8 cellular contexts compared by ENCODE assay signal in the genomic region with DNA sequence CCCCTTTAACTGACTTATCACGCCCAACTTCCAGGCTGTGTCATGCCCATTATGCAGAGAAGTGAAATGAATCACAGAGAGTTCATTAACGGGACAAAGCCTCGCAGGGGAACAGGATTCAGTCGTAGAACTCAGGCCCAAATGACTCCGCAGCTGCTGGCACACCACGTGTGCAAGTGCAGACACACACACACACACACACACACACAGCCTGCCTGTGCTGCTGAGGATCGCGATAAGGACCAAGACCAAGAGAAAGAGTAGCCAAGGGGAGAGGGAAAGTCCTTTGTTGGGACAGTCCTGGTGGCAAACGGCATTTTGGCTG.
DNase-seq lines count a peak whose midpoint lies in the region; ATAC-seq and TF ChIP-seq lines count a peak whose summit lies in the region.

No MANE protein-coding gene starts in this region.

- H3K4ac ChIP-seq in neuronal stem cell (ENCODE audit: low read length): no peak overlapping the region

- peaks cover 29% of the 10 kb centered on the region for H3K4me1 ChIP-seq in CD8-positive, alpha-beta memory T cell (ENCODE audit: insufficient read depth, low read length)
- peaks cover 22 to 36% of the 10 kb centered on the region in 2 donors for H3K4me1 ChIP-seq in neuronal stem cell (ENCODE audit: control insufficient read depth in 2 of 2, insufficient read depth in 1 of 2, low read depth in 1 of 2, low read length in 2 of 2)

- H3K9me3 Mint-ChIP-seq in CD8-positive, alpha-beta memory T cell: no peaks in the 10 kb centered on the region

- H4K8ac ChIP-seq in neuronal stem cell (ENCODE audit: low read depth, low read length): no peak overlapping the region

- peak overlapping the region; percentile 85 for H2AFZ ChIP-seq in neuronal stem cell (ENCODE audit: low read length)

- peak overlapping the region; percentile 73 to 100 (median 98) for H3K27ac Mint-ChIP-seq in CD8-positive, alpha-beta memory T cell

- peak overlapping the region; percentile 18 for H2BK15ac ChIP-seq in neuronal stem cell (ENCODE audit: low read length)

- no peaks in the 10 kb centered on the region for H3K9me3 ChIP-seq in CD8-positive, alpha-beta memory T cell (ENCODE audit: low read length)
- peaks cover 0 to 5% of the 10 kb centered on the region in 2 donors for H3K9me3 ChIP-seq in neuronal stem cell (replicated peaks in 1 of 2; ENCODE audit: control insufficient read depth in 2 of 2, insufficient read depth in 1 of 2, low read depth in 1 of 2, low read length in 2 of 2)

- peak overlapping the region; percentile 67 for H3K27ac ChIP-seq in CD8-positive, alpha-beta memory T cell (ENCODE audit: low read depth, low read length)
- no peak overlapping the region for H3K27ac ChIP-seq in neuronal stem cell (replicated peaks; ENCODE audit: low read length)

- no peak overlapping the region for H2BK120ac ChIP-seq in neuronal stem cell (ENCODE audit: low read depth, low read length)

- DNase-seq in CD8-positive, alpha-beta memory T cell: peak in 3 of 5 donors; percentile 10 to 61 (median 19)
- DNase-seq in HT1080 (ENCODE audit: low read depth): peak; percentile 93
- DNase-seq in activated CD4-positive, alpha-beta T cell treated with anti-CD3 and anti-CD28 coated beads, Interleukin-2, amount 50 U/mL, for 1 hour: peak; percentile 47
- peak; percentile 42 to 64 for DNase-seq in erythroblast (lab: John Stamatoyannopoulos, UW)
- no peak for DNase-seq in neuronal stem cell (ENCODE audit: low spot score)
- DNase-seq in putamen (ENCODE audit: low spot score): no peak
- no peak for DNase-seq in NCI-H1105 treated with DMSO at 0.1 percent for 48 hours (lab: John Stamatoyannopoulos, UW)

- no peak overlapping the region for H2BK12ac ChIP-seq in neuronal stem cell (ENCODE audit: low read length)

- no peak overlapping the region for H3K4me2 ChIP-seq in neuronal stem cell (ENCODE audit: insufficient read depth, low read length, poor library complexity, severe bottlenecking)

- H3K23ac ChIP-seq in neuronal stem cell (ENCODE audit: low read depth, low read length, poor library complexity): no peak overlapping the region

- peaks cover 0 to 2% (median 0%) of the 10 kb centered on the region in 3 donors for H3K36me3 Mint-ChIP-seq in CD8-positive, alpha-beta memory T cell

- H3K4me3 Mint-ChIP-seq in CD8-positive, alpha-beta memory T cell: peak overlapping the region; percentile 22 to 96 (median 88)

- peaks cover 3% of the 10 kb centered on the region for H3K27me3 ChIP-seq in CD8-positive, alpha-beta memory T cell (ENCODE audit: insufficient read depth, low read length, poor library complexity, severe bottlenecking)
- H3K27me3 ChIP-seq in neuronal stem cell (ENCODE audit: control insufficient read depth in 3 of 3, insufficient read depth in 3 of 3, low read depth in 1 of 3, low read length in 3 of 3): peaks cover 0 to 64% (median 0%) of the 10 kb centered on the region in 3 experiments

- H3K9ac ChIP-seq in neuronal stem cell (ENCODE audit: low read depth, low read length, poor library complexity): no peak overlapping the region

- no peak overlapping the region for H2BK5ac ChIP-seq in neuronal stem cell (ENCODE audit: low read length)

- peak; percentile 72 for ATAC-seq in GM21390 (IDR thresholded peaks at IDR 0.05; ENCODE audit: unreplicated experiment)

- POLR2A ChIA-PET in CD8-positive, alpha-beta memory T cell (lab: Charles Lee): interaction anchor here (0.8 to 1.3 kb wide), 5 partner anchors 29 to 197 kb away, joined by 3 to 10 read pairs (median 3); a partner anchor contains a TSS

- no peaks in the 10 kb centered on the region for H3K36me3 ChIP-seq in CD8-positive, alpha-beta memory T cell (ENCODE audit: insufficient read depth, low read length)
- no peaks in the 10 kb centered on the region for H3K36me3 ChIP-seq in neuronal stem cell (replicated peaks in 1 of 2; ENCODE audit: control insufficient read depth in 2 of 2, insufficient read depth in 2 of 2, low read length in 2 of 2)

- H3K18ac ChIP-seq in neuronal stem cell (ENCODE audit: low read length): peak overlapping the region; percentile 24

- H2AK5ac ChIP-seq in neuronal stem cell (ENCODE audit: low read depth, low read length): no peak overlapping the region

- peaks cover 2 to 15% of the 10 kb centered on the region in 2 donors for H3K27me3 Mint-ChIP-seq in CD8-positive, alpha-beta memory T cell

- no peak overlapping the region for H4K91ac ChIP-seq in neuronal stem cell (ENCODE audit: low read depth, low read length, poor library complexity)

- CTCF ChIA-PET in CD8-positive, alpha-beta memory T cell (lab: Charles Lee): interaction anchor here (0.7 to 2.9 kb wide), 6 partner anchors 11 to 197 kb away, joined by 3 to 8 read pairs (median 3); a partner anchor contains a TSS

- peaks cover 51 to 56% (median 54%) of the 10 kb centered on the region in 3 donors for H3K4me1 Mint-ChIP-seq in CD8-positive, alpha-beta memory T cell

- peak overlapping the region; percentile 32 for H3K4me3 ChIP-seq in CD8-positive, alpha-beta memory T cell (ENCODE audit: low read length)
- peak overlapping the region in 1 of 2 donors; percentile 1 for H3K4me3 ChIP-seq in neuronal stem cell (ENCODE audit: low read length in 2 of 2)

- no CpG with 5 or more reads among the region's 9 CpGs for WGBS in neuronal stem cell (ENCODE audit: extremely low coverage in 2 of 2, insufficient read length in 2 of 2, insufficient replicate concordance in 1 of 2), 2 donors

- no peak overlapping the region for H3K14ac ChIP-seq in neuronal stem cell (ENCODE audit: low read length)

- no peak for TF ChIP-seq POLR2A in erythroblast (IDR thresholded peaks at IDR 0.05; ENCODE audit: low read length)

- no peaks in the 10 kb centered on the region for H3K79me1 ChIP-seq in neuronal stem cell (ENCODE audit: low read depth, low read length)

Comparison
In these comparisons a context has a peak if more than half of its experiments do, and no peak if none do; other contexts are left out.
1. DNase-seq: peak in CD8-positive, alpha-beta memory T cell (3 of 5), HT1080 (single experiment), activated CD4-positive, alpha-beta T cell treated with anti-CD3 and anti-CD28 coated beads, Interleukin-2, amount 50 U/mL, for 1 hour (single experiment) and erythroblast (2 of 2); none in neuronal stem cell (single experiment), putamen (single experiment) and NCI-H1105 treated with DMSO at 0.1 percent for 48 hours (single experiment).